Comparison of ENCODE assay signal across 1 cellular context in genomic region chr9:27676827-27677226, GRCh38.
TF ChIP-seq lines count a peak whose summit lies in the region.

No MANE protein-coding gene starts in this region.

TF ChIP-seq in HepG2, 621 proteins besides CTCF, POLR2A, EP300 and RAD21 (continued from another document):
- TF ChIP-seq ZNF609 (CRISPR knock-in tag; IDR thresholded peaks at IDR 0.05; ENCODE audit: borderline replicate concordance) = no peak
